22 cellular contexts compared by ENCODE assay signal in genomic region chr2:206863196-206863595, GRCh38.
"Had no signal": no experiment of that assay in that cellular context is flagged by ENCODE, and none has a peak within 500 bp of the region (broad histone marks: within the 10 kb centered on the region; RNA-seq: fewer than 3 reads in every experiment).

No MANE protein-coding gene starts in this region.

- H3K27me3 Mint-ChIP-seq: activated CD4-positive, alpha-beta T cell treated with anti-CD3 and anti-CD28 coated beads, Interleukin-2, amount 10 ng/mL, durations not matched to agents 7 days and 5 days; naive thymus-derived CD8-positive, alpha-beta T cell; progenitor cell of endocrine pancreas had no signal

- ATAC-seq: activated naive CD4-positive, alpha-beta T cell treated with anti-CD3 and anti-CD28 coated beads, Interleukin-2, amount 50 U/mL, for 72 hours; left colon; naive thymus-derived CD8-positive, alpha-beta T cell; stimulated activated naive CD8-positive, alpha-beta T cell treated with anti-CD3 and anti-CD28 coated beads, Interleukin-15, Interleukin-2, amounts not matched to agents 100 U/mL and 50 U/mL, for 24 hours; upper lobe of right lung had no signal

- H3K4me3 ChIP-seq: adrenal gland, ascending aorta, lung, thyroid gland, upper lobe of right lung had no signal

- H3K27ac Mint-ChIP-seq: activated CD4-positive, alpha-beta T cell treated with anti-CD3 and anti-CD28 coated beads, Interleukin-2, amount 10 ng/mL, durations not matched to agents 7 days and 5 days; activated naive CD4-positive, alpha-beta T cell treated with anti-CD3 and anti-CD28 coated beads, Interleukin-2, amount 50 U/mL, for 72 hours; progenitor cell of endocrine pancreas had no signal

- H3K9me3 Mint-ChIP-seq: activated naive CD4-positive, alpha-beta T cell treated with anti-CD3 and anti-CD28 coated beads, Interleukin-2, amount 50 U/mL, for 72 hours; naive thymus-derived CD8-positive, alpha-beta T cell had no signal

- DNase-seq: activated CD4-positive, alpha-beta T cell treated with anti-CD3 and anti-CD28 coated beads, Interleukin-2, amount 10 ng/mL, durations not matched to agents 7 days and 5 days; activated CD4-positive, CD25-positive, alpha-beta regulatory T cell treated with anti-CD3 and anti-CD28 coated beads, Interleukin-2, amount 50 U/mL, for 72 hours; activated T-cell treated with anti-CD3 and anti-CD28 coated beads, Interleukin-2, amount 50 U/mL, for 1 hour; adrenal gland; brain microvascular endothelial cell; central memory CD4-positive, alpha-beta T cell; dermis blood vessel endothelial cell; effector CD8-positive, alpha-beta T cell; islet precursor cell; left colon; naive thymus-derived CD8-positive, alpha-beta T cell; retina; stimulated activated CD4-positive, alpha-beta T cell treated with anti-CD3 and anti-CD28 coated beads, Interleukin-4, amount 100 ng/mL, for 24 hours; stimulated activated naive CD8-positive, alpha-beta T cell treated with anti-CD3 and anti-CD28 coated beads, Interleukin-15, Interleukin-2, amounts not matched to agents 100 U/mL and 50 U/mL, for 24 hours; T-helper 1 cell; thyroid gland; upper lobe of right lung had no signal

- H3K36me3 ChIP-seq: adrenal gland, ascending aorta, brain microvascular endothelial cell, thyroid gland, upper lobe of right lung, WERI-Rb-1 had no signal

- H3K27ac ChIP-seq: adrenal gland, ascending aorta, brain microvascular endothelial cell, thyroid gland, upper lobe of right lung, WERI-Rb-1 had no signal

- H3K9me3 ChIP-seq: adrenal gland, ascending aorta, thyroid gland, upper lobe of right lung had no signal

- H3K36me3 Mint-ChIP-seq: activated naive CD4-positive, alpha-beta T cell treated with anti-CD3 and anti-CD28 coated beads, Interleukin-2, amount 50 U/mL, for 72 hours had no signal

- H3K4me1 ChIP-seq: adrenal gland, ascending aorta, thyroid gland, upper lobe of right lung had no signal

- H3K27me3 ChIP-seq: adrenal gland, ascending aorta, brain microvascular endothelial cell, thyroid gland, upper lobe of right lung had no signal

- H3K4me3 Mint-ChIP-seq: activated CD4-positive, alpha-beta T cell treated with anti-CD3 and anti-CD28 coated beads, Interleukin-2, amount 10 ng/mL, durations not matched to agents 7 days and 5 days; naive thymus-derived CD8-positive, alpha-beta T cell had no signal
